Comparison of ENCODE assay signal across 17 cellular contexts in genomic region chr7:47440320-47440719, GRCh38.
"Had no signal": no experiment of that assay in that cellular context is flagged by ENCODE, and none has a peak within 500 bp of the region (broad histone marks: within the 10 kb centered on the region; RNA-seq: fewer than 3 reads in every experiment).

No MANE protein-coding gene starts in this region.

- H2AFZ ChIP-seq: parathyroid adenoma had no signal

- H3K4me1 Mint-ChIP-seq: activated naive CD4-positive, alpha-beta T cell treated with anti-CD3 and anti-CD28 coated beads, Interleukin-2, amount 50 U/mL, for 24 hours; naive thymus-derived CD4-positive, alpha-beta T cell had no signal

- H3K36me3 Mint-ChIP-seq: activated naive CD4-positive, alpha-beta T cell treated with anti-CD3 and anti-CD28 coated beads, Interleukin-2, amount 50 U/mL, for 24 hours; naive thymus-derived CD4-positive, alpha-beta T cell had no signal

- H3K4me3 Mint-ChIP-seq: activated naive CD4-positive, alpha-beta T cell treated with anti-CD3 and anti-CD28 coated beads, Interleukin-2, amount 50 U/mL, for 24 hours; naive thymus-derived CD4-positive, alpha-beta T cell; T-helper 2 cell treated with Interferon-gamma antibody and Interleukin-4, amounts not matched to agents 5 μg/mL and 100 μg/mL, for 36 hours had no signal

- H3K4me3 ChIP-seq: ascending aorta, dorsolateral prefrontal cortex, mucosa of descending colon, stomach, testis, upper lobe of left lung had no signal

- H3K9me3 Mint-ChIP-seq: activated naive CD4-positive, alpha-beta T cell treated with anti-CD3 and anti-CD28 coated beads, Interleukin-2, amount 50 U/mL, for 24 hours; T-helper 2 cell treated with Interferon-gamma antibody and Interleukin-4, amounts not matched to agents 5 μg/mL and 100 μg/mL, for 36 hours had no signal

- H3K9me3 ChIP-seq: ascending aorta, mucosa of descending colon, neutrophil, stomach, testis, upper lobe of left lung had no signal

- H3K36me3 ChIP-seq: neutrophil had no signal

- H3K27ac Mint-ChIP-seq: activated naive CD4-positive, alpha-beta T cell treated with anti-CD3 and anti-CD28 coated beads, Interleukin-2, amount 50 U/mL, for 24 hours; naive thymus-derived CD4-positive, alpha-beta T cell; T-helper 2 cell treated with Interferon-gamma antibody and Interleukin-4, amounts not matched to agents 5 μg/mL and 100 μg/mL, for 36 hours had no signal

- FAIRE-seq: bronchial epithelial cell, TTC549 had no signal

- H3K27me3 ChIP-seq: ascending aorta, neutrophil, stomach, testis, upper lobe of left lung had no signal

- ATAC-seq: left ventricle myocardium superior; mucosa of descending colon; naive thymus-derived CD4-positive, alpha-beta T cell had no signal

- H3K27me3 Mint-ChIP-seq: activated naive CD4-positive, alpha-beta T cell treated with anti-CD3 and anti-CD28 coated beads, Interleukin-2, amount 50 U/mL, for 24 hours; naive thymus-derived CD4-positive, alpha-beta T cell had no signal

- DNase-seq: activated CD4-positive, alpha-beta T cell treated with anti-CD3 and anti-CD28 coated beads, Interleukin-2, amount 50 U/mL, for 4 hours; activated gamma-delta T cell; dorsolateral prefrontal cortex; left ventricle myocardium superior; mucosa of descending colon; naive thymus-derived CD4-positive, alpha-beta T cell; stimulated activated CD4-positive, alpha-beta T cell treated with anti-CD3 and anti-CD28 coated beads, Interleukin-2, amount 100 ng/mL, for 24 hours; stomach; testis had no signal

- H3K9ac ChIP-seq: parathyroid adenoma had no signal

- H3K27ac ChIP-seq: dorsolateral prefrontal cortex, neutrophil, parathyroid adenoma, testis had no signal
